In genomic region chr12:46386360-46386867, GRCh38 we compare ENCODE assay signal across 8 cellular contexts. TPM values are rescaled to one million over a fixed set of nuclear protein-coding genes. Genes with fewer than 3 reads are reported as not detected.
DNase-seq lines count a peak whose midpoint lies in the region; ATAC-seq and TF ChIP-seq lines count a peak whose summit lies in the region.

No MANE protein-coding gene starts in this region.

- H3K36me3 ChIP-seq in A673 (ENCODE audit: insufficient read depth, low read length, poor library complexity, severe bottlenecking): no peaks in the 10 kb centered on the region
- H3K36me3 ChIP-seq in HCT116 (ENCODE audit: control insufficient read depth in 1 of 2, insufficient read depth in 2 of 2, low read length in 2 of 2): peaks cover 0 to 3% of the 10 kb centered on the region in 2 experiments; a peak in 1 of 4 replicates
- no peaks in the 10 kb centered on the region for H3K36me3 ChIP-seq in left lung

- DNase-seq in A673 (ENCODE audit: low spot score) (peak; percentile 80), HCT116 (ENCODE audit: low read depth, low spot score) (no peak), left lung (no peak), NOMO-1 treated with DMSO at 0.1 percent for 48 hours (lab: John Stamatoyannopoulos, UW; ENCODE audit: unreplicated experiment) (no peak)
- no peak for DNase-seq in activated naive CD8-positive, alpha-beta T cell treated with anti-CD3 and anti-CD28 coated beads, Interleukin-2, amount 10 ng/mL, durations not matched to agents 7 days and 5 days
- no peak for DNase-seq in activated CD8-positive, alpha-beta memory T cell treated with anti-CD3 and anti-CD28 coated beads, Interleukin-2, amount 10 ng/mL, durations not matched to agents 7 days and 5 days

- H3K4me3 Mint-ChIP-seq in activated naive CD8-positive, alpha-beta T cell treated with anti-CD3 and anti-CD28 coated beads, Interleukin-2, amount 10 ng/mL, durations not matched to agents 7 days and 5 days: peak overlapping the region; percentile 5
- no peak overlapping the region for H3K4me3 Mint-ChIP-seq in activated CD8-positive, alpha-beta memory T cell treated with anti-CD3 and anti-CD28 coated beads, Interleukin-2, amount 10 ng/mL, durations not matched to agents 7 days and 5 days

- no peaks in the 10 kb centered on the region for H3K27me3 ChIP-seq in A673 (replicated peaks; ENCODE audit: insufficient read depth, low read depth, low read length, poor library complexity)
- H3K27me3 ChIP-seq in HCT116 (ENCODE audit: insufficient read depth, low read length): no peaks in the 10 kb centered on the region
- H3K27me3 ChIP-seq in left lung: no peaks in the 10 kb centered on the region

- H3K4me1 ChIP-seq in A673 (ENCODE audit: insufficient read depth, low read length, poor library complexity, severe bottlenecking): peaks cover 77% of the 10 kb centered on the region
- peaks cover 62 to 76% of the 10 kb centered on the region in 2 experiments for H3K4me1 ChIP-seq in HCT116 (ENCODE audit: control insufficient read depth in 1 of 2, insufficient read depth in 2 of 2, low read length in 2 of 2)
- H3K4me1 ChIP-seq in left lung: peaks cover 50 to 62% of the 10 kb centered on the region in 2 donors

- no peak for TF ChIP-seq RAD21 in HCT116 (IDR thresholded peaks at IDR 0.05; ENCODE audit: low read depth)

- no TSS peak for BruUV-seq in A673 (replicated peaks; lab: Mats Ljungman, UMichigan)
- BruUV-seq in HCT116 (replicated peaks; lab: Mats Ljungman, UMichigan): no TSS peak

- peaks cover 55% of the 10 kb centered on the region for H3K4me1 Mint-ChIP-seq in activated naive CD8-positive, alpha-beta T cell treated with anti-CD3 and anti-CD28 coated beads, Interleukin-2, amount 10 ng/mL, durations not matched to agents 7 days and 5 days
- peaks cover 66% of the 10 kb centered on the region for H3K4me1 Mint-ChIP-seq in activated CD8-positive, alpha-beta memory T cell treated with anti-CD3 and anti-CD28 coated beads, Interleukin-2, amount 10 ng/mL, durations not matched to agents 7 days and 5 days

- RAD21 ChIA-PET in HCT116 (lab: Charles Lee; ENCODE audit: low non-redundant PET in 1 of 2, low total read pairs in 2 of 2, uncharacterized antibody in 2 of 2, unreplicated experiment in 2 of 2): no interaction called here

- H3K27ac Mint-ChIP-seq in activated naive CD8-positive, alpha-beta T cell treated with anti-CD3 and anti-CD28 coated beads, Interleukin-2, amount 10 ng/mL, durations not matched to agents 7 days and 5 days: no peak overlapping the region
- no peak overlapping the region for H3K27ac Mint-ChIP-seq in activated CD8-positive, alpha-beta memory T cell treated with anti-CD3 and anti-CD28 coated beads, Interleukin-2, amount 10 ng/mL, durations not matched to agents 7 days and 5 days

- ATAC-seq in HCT116 (no peak), left lung (no peak), HG02588 (IDR thresholded peaks at IDR 0.05; ENCODE audit: unreplicated experiment) (no peak), HG03025 (IDR thresholded peaks at IDR 0.05; ENCODE audit: low FRiP score, unreplicated experiment) (no peak)
- no peak for ATAC-seq in activated naive CD8-positive, alpha-beta T cell treated with anti-CD3 and anti-CD28 coated beads, Interleukin-2, amount 10 ng/mL, durations not matched to agents 7 days and 5 days (ENCODE audit: low read depth)
- ATAC-seq in activated CD8-positive, alpha-beta memory T cell treated with anti-CD3 and anti-CD28 coated beads, Interleukin-2, amount 10 ng/mL, durations not matched to agents 7 days and 5 days: no peak

- H3K9me3 ChIP-seq in A673 (ENCODE audit: low read depth, low read length, poor library complexity, severe bottlenecking): no peaks in the 10 kb centered on the region
- H3K9me3 ChIP-seq in HCT116 (ENCODE audit: control insufficient read depth in 1 of 2, insufficient read depth in 1 of 2, low read depth in 1 of 2, low read length in 2 of 2): no peaks in the 10 kb centered on the region
- no peaks in the 10 kb centered on the region for H3K9me3 ChIP-seq in left lung

- peak overlapping the region; percentile 90 for H3K4me2 ChIP-seq in HCT116 (ENCODE audit: low read length)

- H3K27me3 Mint-ChIP-seq in activated naive CD8-positive, alpha-beta T cell treated with anti-CD3 and anti-CD28 coated beads, Interleukin-2, amount 10 ng/mL, durations not matched to agents 7 days and 5 days: no peaks in the 10 kb centered on the region
- no peaks in the 10 kb centered on the region for H3K27me3 Mint-ChIP-seq in activated CD8-positive, alpha-beta memory T cell treated with anti-CD3 and anti-CD28 coated beads, Interleukin-2, amount 10 ng/mL, durations not matched to agents 7 days and 5 days

- peaks cover 24% of the 10 kb centered on the region for H3K79me2 ChIP-seq in HCT116 (ENCODE audit: insufficient read depth, low read length)

- peaks cover 16% of the 10 kb centered on the region for H3K36me3 Mint-ChIP-seq in activated naive CD8-positive, alpha-beta T cell treated with anti-CD3 and anti-CD28 coated beads, Interleukin-2, amount 10 ng/mL, durations not matched to agents 7 days and 5 days
- peaks cover 12% of the 10 kb centered on the region for H3K36me3 Mint-ChIP-seq in activated CD8-positive, alpha-beta memory T cell treated with anti-CD3 and anti-CD28 coated beads, Interleukin-2, amount 10 ng/mL, durations not matched to agents 7 days and 5 days

- no peaks in the 10 kb centered on the region for H3K9me3 Mint-ChIP-seq in activated naive CD8-positive, alpha-beta T cell treated with anti-CD3 and anti-CD28 coated beads, Interleukin-2, amount 10 ng/mL, durations not matched to agents 7 days and 5 days
- no peaks in the 10 kb centered on the region for H3K9me3 Mint-ChIP-seq in activated CD8-positive, alpha-beta memory T cell treated with anti-CD3 and anti-CD28 coated beads, Interleukin-2, amount 10 ng/mL, durations not matched to agents 7 days and 5 days (ENCODE audit: low read depth)

- intact Hi-C loops in A673 (cut with micrococcal nuclease; ENCODE audit: unreplicated experiment) (loop anchor here (2.0 to 5.0 kb wide), 3 partner anchors 44 to 276 kb away; no protein-coding TSS in a partner anchor), HCT116 (cut with micrococcal nuclease) (no loop called here), left lung (cut with DNase I) (no loop called here)

- H3K27ac ChIP-seq in A673 (ENCODE audit: low read depth, low read length, poor library complexity, severe bottlenecking) (peak overlapping the region; percentile 67), HCT116 (ENCODE audit: low read depth, low read length) (peak overlapping the region; percentile 94; the same call in 1 of the 2 replicates), left lung (peak overlapping the region; percentile 38 to 70)

- H3K4me3 ChIP-seq in A673 (ENCODE audit: low read depth, low read length, poor library complexity, severe bottlenecking) (peak overlapping the region; percentile 23), HCT116 (replicated peaks in 1 of 2; ENCODE audit: low read depth in 1 of 2, low read length in 2 of 2) (no peak overlapping the region), left lung (no peak overlapping the region)

- POLR2A ChIA-PET in A673 (lab: Charles Lee; ENCODE audit: low non-redundant PET): interaction anchor here (0.9 kb wide), 1 partner anchor 163 kb away, joined by 3 read pairs; no protein-coding TSS in a partner anchor
- POLR2A ChIA-PET in HCT116 (lab: Charles Lee): no interaction called here
- POLR2A ChIA-PET in activated naive CD8-positive, alpha-beta T cell treated with anti-CD3 and anti-CD28 coated beads, Interleukin-2, amount 10 ng/mL, durations not matched to agents 7 days and 5 days (lab: Charles Lee): interaction anchor here (0.7 to 4.4 kb wide), 7 partner anchors 13 to 272 kb away, joined by 3 to 62 read pairs (median 6); partner anchors contain the start of gene SLC38A2

- CTCF ChIA-PET in A673 (lab: Charles Lee) (interaction anchor here (0.5 to 1.5 kb wide), 3 partner anchors 261 to 275 kb away, joined by 3 to 7 read pairs (median 5); no protein-coding TSS in a partner anchor), HCT116 (lab: Charles Lee) (interaction anchor here (1.0 kb wide), 1 partner anchor 289 kb away, joined by 3 read pairs; no protein-coding TSS in a partner anchor)
- CTCF ChIA-PET in activated CD8-positive, alpha-beta memory T cell treated with anti-CD3 and anti-CD28 coated beads, Interleukin-2, amount 10 ng/mL, durations not matched to agents 7 days and 5 days (lab: Charles Lee): interaction anchor here (0.6 to 0.9 kb wide), 3 partner anchors 13 to 120 kb away, joined by 3 read pairs; no protein-coding TSS in a partner anchor

- H2AFZ ChIP-seq in HCT116 (ENCODE audit: low read depth, low read length, poor library complexity, severe bottlenecking): no peak overlapping the region

- no peak for TF ChIP-seq POLR2A in HCT116 (IDR thresholded peaks at IDR 0.05; ENCODE audit: borderline replicate concordance, extremely low read depth, insufficient read depth, insufficient read length)

- no peaks in the 10 kb centered on the region for H4K20me1 ChIP-seq in HCT116 (ENCODE audit: insufficient read depth)

- peak overlapping the region; percentile 89 for H3K9ac ChIP-seq in HCT116 (ENCODE audit: low read length)

- no peaks in the 10 kb centered on the region for H3K9me2 ChIP-seq in HCT116 (ENCODE audit: insufficient read depth)

- TF ChIP-seq CTCF in A673 (conservative IDR thresholded peaks at IDR 0.05; ENCODE audit: low read depth, low read length): no peak
- TF ChIP-seq CTCF in HCT116 (IDR thresholded peaks at IDR 0.05 in 2 of 3, conservative IDR thresholded peaks at IDR 0.05 in 1 of 3; ENCODE audit: borderline replicate concordance in 1 of 3, insufficient read depth in 1 of 3, low read depth in 2 of 3, low read length in 2 of 3): no peak
- TF ChIP-seq CTCF in left lung (IDR thresholded peaks at IDR 0.05): no peak

TF ChIP-seq in HCT116, 20 proteins besides CTCF, POLR2A, EP300 and RAD21 (continues in another document):
- no peak for TF ChIP-seq SRF (IDR thresholded peaks at IDR 0.05; ENCODE audit: low read depth)

RNA-seq across cellular contexts. Expression of gene SLC38A2, which starts 13.8 kb away (rescaled TPM):
- total RNA-seq in A673 (2021) (395 and 440 TPM in 2 replicates), HCT116 (2021; ENCODE audit: unreplicated experiment) (1,049 TPM), left lung (100 to 1,000 TPM; 209 to 270 TPM)
- 307 and 350 TPM in 2 replicates for polyA plus RNA-seq in HCT116 (2012)
- 100 to 1,000 TPM; 227 to 253 TPM for total RNA-seq in activated naive CD8-positive, alpha-beta T cell treated with anti-CD3 and anti-CD28 coated beads, Interleukin-2, amount 10 ng/mL, durations not matched to agents 7 days and 5 days
- 100 to 1,000 TPM; 168 to 258 TPM for total RNA-seq in activated CD8-positive, alpha-beta memory T cell treated with anti-CD3 and anti-CD28 coated beads, Interleukin-2, amount 10 ng/mL, durations not matched to agents 7 days and 5 days
